ENCODE assay signal across 8 cellular contexts in the genomic region with DNA sequence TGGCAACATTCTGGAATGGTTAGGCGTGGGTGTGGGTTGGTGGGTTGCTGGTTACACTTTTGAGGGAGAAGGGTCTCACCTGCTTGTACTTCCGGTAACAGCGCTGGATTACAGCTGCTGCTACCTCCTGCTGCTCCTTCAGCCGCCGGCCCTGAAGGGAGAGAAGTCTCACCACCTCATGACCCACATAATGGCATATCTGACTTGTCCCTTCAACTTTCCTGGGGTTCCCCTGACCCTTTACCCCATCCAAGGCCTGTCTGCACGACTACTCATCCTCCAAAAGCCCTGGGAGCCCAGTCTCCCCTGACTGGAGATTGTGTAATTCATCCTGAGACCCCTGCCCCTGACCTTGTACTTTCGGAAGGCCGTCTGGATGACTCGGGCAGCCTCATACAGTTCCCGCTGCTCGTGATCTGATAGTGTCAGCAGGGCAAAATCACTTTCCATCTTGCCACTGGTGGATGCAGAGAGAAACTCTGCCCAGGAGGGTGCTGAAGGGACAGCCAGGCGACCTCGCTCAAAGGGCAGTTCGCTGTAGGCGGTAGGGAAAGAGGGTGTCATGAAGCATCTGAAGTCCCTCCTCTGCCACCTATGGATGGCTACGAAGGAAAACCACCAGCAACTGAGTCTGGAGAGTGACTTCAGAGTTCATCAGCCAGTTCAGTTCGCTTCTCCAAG. TPM values are rescaled to one million over a fixed set of nuclear protein-coding genes. Genes with fewer than 3 reads are reported as not detected.
DNase-seq lines count a peak whose midpoint lies in the region; ATAC-seq and TF ChIP-seq lines count a peak whose summit lies in the region.

No MANE protein-coding gene starts in this region.

- H3K79me2 ChIP-seq in HCT116 (ENCODE audit: insufficient read depth, low read length): peaks cover 13% of the 10 kb centered on the region; the same call in 1 of the 2 replicates
- peaks cover 22% of the 10 kb centered on the region; the same call in 1 of the 2 replicates for H3K79me2 ChIP-seq in OCI-LY7 (ENCODE audit: insufficient read depth, low read depth, low read length)

- peaks cover 15% of the 10 kb centered on the region for H3K4me1 Mint-ChIP-seq in MCF 10A (ENCODE audit: insufficient read depth, unreplicated experiment)

- POLR2A ChIA-PET in AG04450 (lab: Yijun Ruan, JAX): interaction anchor here (0.5 to 5.6 kb wide), 6 partner anchors 20 to 174 kb away, joined by 3 to 128 read pairs (median 4); partner anchors contain the start of genes ENO3, KIF1C, PFN1 and RNF167
- POLR2A ChIA-PET in HCT116 (lab: Charles Lee): interaction anchor here (1.5 to 5.0 kb wide), 4 partner anchors 17 to 29 kb away, joined by 7 to 45 read pairs (median 14); partner anchors contain the start of genes CAMTA2, ENO3, PFN1 and RNF167
- POLR2A ChIA-PET in MCF 10A (lab: Yijun Ruan, JAX): interaction anchor here (0.7 to 13.3 kb wide), 12 partner anchors 9 to 266 kb away, joined by 3 to 639 read pairs (median 8); partner anchors contain the start of genes CAMTA2, ENO3, INCA1 and KIF1C
- POLR2A ChIA-PET in OCI-LY7 (lab: Charles Lee): interaction anchor here (6.0 kb wide), 1 partner anchor 17 kb away, joined by 51 read pairs; the partner anchor contains the start of gene ENO3

- peak overlapping the region; percentile 80; the same call in 1 of the 2 replicates for H3K9ac ChIP-seq in HCT116 (ENCODE audit: low read length)

- H3K9me3 ChIP-seq in AG04450 (ENCODE audit: control insufficient read depth, insufficient read depth, low read length) (peaks cover 5% of the 10 kb centered on the region; the same call in 1 of the 2 replicates), HCT116 (ENCODE audit: control insufficient read depth in 1 of 2, insufficient read depth in 1 of 2, low read depth in 1 of 2, low read length in 2 of 2) (no peaks in the 10 kb centered on the region), muscle layer of duodenum (ENCODE audit: control insufficient read depth in 1 of 2, low read length in 2 of 2) (no peaks in the 10 kb centered on the region), OCI-LY7 (ENCODE audit: low read length) (no peaks in the 10 kb centered on the region)

- BruUV-seq in HCT116 (replicated peaks; lab: Mats Ljungman, UMichigan) (TSS peak; percentile 50), MCF 10A (replicated peaks; lab: Mats Ljungman, UMichigan) (TSS peak; percentile 69), OCI-LY7 (replicated peaks; lab: Mats Ljungman, UMichigan) (no TSS peak)

- peak overlapping the region; percentile 78 for H3K4me3 ChIP-seq in AG04450 (ENCODE audit: low read depth, low read length)
- H3K4me3 ChIP-seq in HCT116 (replicated peaks in 1 of 2; ENCODE audit: low read depth in 1 of 2, low read length in 2 of 2): 0 out of 4 replicates have a peak overlapping the region, but pooled peaks of 1 of the 2 experiments have one; percentile 13
- peak overlapping the region; percentile 72 to 90 for H3K4me3 ChIP-seq in muscle layer of duodenum (ENCODE audit: low read depth in 1 of 2, low read length in 2 of 2)
- H3K4me3 ChIP-seq in OCI-LY7 (ENCODE audit: low read depth, low read length, poor library complexity, severe bottlenecking): no peak overlapping the region

- H3K36me3 ChIP-seq in HCT116 (ENCODE audit: control insufficient read depth in 1 of 2, insufficient read depth in 2 of 2, low read length in 2 of 2) (peaks cover 4 to 19% of the 10 kb centered on the region in 2 experiments; a peak in 3 of 4 replicates), muscle layer of duodenum (ENCODE audit: control insufficient read depth in 1 of 2, insufficient read depth in 2 of 2, low read length in 2 of 2) (peaks cover 35 to 41% of the 10 kb centered on the region in 2 donors), OCI-LY7 (ENCODE audit: insufficient read depth, low read length) (peaks cover 31% of the 10 kb centered on the region)

- no peak for TF ChIP-seq CTCF in AG04450 (IDR thresholded peaks at IDR 0.05; ENCODE audit: low read depth, low read length)
- no peak for TF ChIP-seq CTCF in HCT116 (IDR thresholded peaks at IDR 0.05 in 2 of 3, conservative IDR thresholded peaks at IDR 0.05 in 1 of 3; ENCODE audit: borderline replicate concordance in 1 of 3, insufficient read depth in 1 of 3, low read depth in 2 of 3, low read length in 2 of 3)
- no peak for TF ChIP-seq CTCF in MCF 10A (IDR thresholded peaks at IDR 0.05; ENCODE audit: unreplicated experiment)
- TF ChIP-seq CTCF in OCI-LY7 (conservative IDR thresholded peaks at IDR 0.05; ENCODE audit: low read length): no peak

- RAD21 ChIA-PET in HCT116 (lab: Charles Lee; ENCODE audit: low non-redundant PET in 1 of 2, low total read pairs in 2 of 2, uncharacterized antibody in 2 of 2, unreplicated experiment in 2 of 2): no interaction called here

- H4K20me1 ChIP-seq in HCT116 (ENCODE audit: insufficient read depth) (no peaks in the 10 kb centered on the region), OCI-LY7 (ENCODE audit: insufficient read depth, low read length) (no peaks in the 10 kb centered on the region)

- peaks cover 19 to 33% of the 10 kb centered on the region in 2 experiments for H3K4me1 ChIP-seq in HCT116 (ENCODE audit: control insufficient read depth in 1 of 2, insufficient read depth in 2 of 2, low read length in 2 of 2)
- H3K4me1 ChIP-seq in muscle layer of duodenum (ENCODE audit: control insufficient read depth in 1 of 2, insufficient read depth in 2 of 2, low read length in 2 of 2): peaks cover 15 to 47% of the 10 kb centered on the region in 2 donors
- peaks cover 23% of the 10 kb centered on the region for H3K4me1 ChIP-seq in OCI-LY7 (ENCODE audit: insufficient read depth, low read length, poor library complexity, severe bottlenecking)

- H3K9me3 Mint-ChIP-seq in MCF 10A (ENCODE audit: unreplicated experiment): no peaks in the 10 kb centered on the region

- CTCF ChIA-PET in AG04450 (lab: Charles Lee) (interaction anchor here (1.2 to 1.8 kb wide), 2 partner anchors 17 to 61 kb away, joined by 5 to 6 read pairs; partner anchors contain the start of gene CAMTA2), HCT116 (lab: Charles Lee) (interaction anchor here (1.0 kb wide), 1 partner anchor 29 kb away, joined by 3 read pairs; the partner anchor contains the start of genes RNF167 and SLC25A11), MCF 10A (lab: Yijun Ruan, JAX) (interaction anchor here (0.6 to 2.4 kb wide), 9 partner anchors 11 to 97 kb away, joined by 3 to 12 read pairs (median 4); partner anchors contain the start of genes CAMTA2, RNF167 and SLC25A11), OCI-LY7 (lab: Charles Lee; ENCODE audit: unreplicated experiment) (interaction anchor here (0.5 kb wide), 1 partner anchor 78 kb away, joined by 3 read pairs; no protein-coding TSS in a partner anchor)

- H3K36me3 Mint-ChIP-seq in MCF 10A (ENCODE audit: insufficient read depth, unreplicated experiment): peaks cover 44% of the 10 kb centered on the region

- intact Hi-C loops in HCT116 (cut with micrococcal nuclease): no loop called here
- intact Hi-C loops in MCF 10A (cut with micrococcal nuclease): loop anchor here (1.0 kb wide), 2 partner anchors 20 to 60 kb away; no protein-coding TSS in a partner anchor
- intact Hi-C loops in OCI-LY7 (cut with micrococcal nuclease; ENCODE audit: unreplicated experiment): loop anchor here (5.0 kb wide), 1 partner anchor 48 kb away; no protein-coding TSS in a partner anchor

- no peak overlapping the region for H3K4me3 Mint-ChIP-seq in MCF 10A (ENCODE audit: unreplicated experiment)

- no peak overlapping the region for H3K27ac Mint-ChIP-seq in MCF 10A (ENCODE audit: low read depth, unreplicated experiment)

- H3K4me2 ChIP-seq in HCT116 (ENCODE audit: low read length) (peak overlapping the region; percentile 84), OCI-LY7 (ENCODE audit: low read length) (no peak overlapping the region)

- no peak for TF ChIP-seq POLR2A in HCT116 (IDR thresholded peaks at IDR 0.05; ENCODE audit: borderline replicate concordance, extremely low read depth, insufficient read depth, insufficient read length)

- H3K27ac ChIP-seq in AG04450 (ENCODE audit: low read depth, low read length) (peak overlapping the region; percentile 98), HCT116 (ENCODE audit: low read depth, low read length) (peak overlapping the region; percentile 90), muscle layer of duodenum (ENCODE audit: low read length) (peak overlapping the region; percentile 89), OCI-LY7 (ENCODE audit: low read depth, low read length, poor library complexity, severe bottlenecking) (no peak overlapping the region)

- H3K27me3 ChIP-seq in AG04450 (ENCODE audit: control insufficient read depth, insufficient read depth, low read length) (no peaks in the 10 kb centered on the region), HCT116 (ENCODE audit: insufficient read depth, low read length) (no peaks in the 10 kb centered on the region), muscle layer of duodenum (ENCODE audit: low read depth, low read length) (no peaks in the 10 kb centered on the region)

- H3K9me2 ChIP-seq in HCT116 (ENCODE audit: insufficient read depth) (no peaks in the 10 kb centered on the region), OCI-LY7 (ENCODE audit: insufficient read depth, low read length) (no peaks in the 10 kb centered on the region)

- no peak overlapping the region for H2AFZ ChIP-seq in HCT116 (ENCODE audit: low read depth, low read length, poor library complexity, severe bottlenecking)
- H2AFZ ChIP-seq in OCI-LY7 (ENCODE audit: low read length): no peak overlapping the region

- no peak for DNase-seq in AG04450 (ENCODE audit: low read depth, low spot score)
- no peak for DNase-seq in HCT116 (ENCODE audit: low read depth, low spot score)
- DNase-seq in MCF 10A (ENCODE audit: unreplicated experiment): peak; percentile 9
- no peak for DNase-seq in HuH-7 (ENCODE audit: low spot score)
- DNase-seq in OCI-LY7 (ENCODE audit: low spot score): no peak
- DNase-seq in NCI-H128 (lab: John Stamatoyannopoulos, UW; ENCODE audit: unreplicated experiment): no peak

- no peaks in the 10 kb centered on the region for H3K27me3 Mint-ChIP-seq in MCF 10A (ENCODE audit: insufficient read depth, unreplicated experiment)

- TF ChIP-seq RAD21 in HCT116 (IDR thresholded peaks at IDR 0.05; ENCODE audit: low read depth): no peak

- ATAC-seq in HCT116 (no peak), GM21447 (IDR thresholded peaks at IDR 0.05; ENCODE audit: unreplicated experiment) (no peak)

RNA-seq across cellular contexts. Expression of gene SPAG7, which starts 2.1 kb away (rescaled TPM):
- 71.0 and 71.1 TPM in 2 replicates for polyA plus RNA-seq in AG04450 (2011; rRNA removed)
- polyA minus RNA-seq in AG04450 (2011; rRNA and poly(A)+ RNA removed): 27.9 and 32.1 TPM in 2 replicates
- total RNA-seq in HCT116 (2021; ENCODE audit: unreplicated experiment): 49.9 TPM
- 68.7 and 76.9 TPM in 2 replicates for polyA plus RNA-seq in HCT116 (2012)
- total RNA-seq in MCF 10A (2022): 112 and 151 TPM in 2 replicates
- 53.2 and 54.4 TPM in 2 replicates for total RNA-seq in OCI-LY7 (2014; rRNA removed; shearing (Covaris generic))
- 58.9 and 67.7 TPM in 2 replicates for total RNA-seq in OCI-LY7 (2022)

RNA-seq across cellular contexts. Expression of gene CAMTA2, which starts 17.8 kb away (rescaled TPM):
- 18.0 and 20.0 TPM in 2 replicates for polyA plus RNA-seq in AG04450 (2011; rRNA removed)
- polyA minus RNA-seq in AG04450 (2011; rRNA and poly(A)+ RNA removed): 12.0 and 14.8 TPM in 2 replicates
- 37.8 TPM for total RNA-seq in HCT116 (2021; ENCODE audit: unreplicated experiment)
- 53.9 and 58.0 TPM in 2 replicates for polyA plus RNA-seq in HCT116 (2012)
- total RNA-seq in MCF 10A (2022): 126 and 154 TPM in 2 replicates
- 8.7 and 9.7 TPM in 2 replicates for total RNA-seq in OCI-LY7 (2014; rRNA removed; shearing (Covaris generic))
- 44.3 and 53.4 TPM in 2 replicates for total RNA-seq in OCI-LY7 (2022)

RNA-seq across cellular contexts. Expression of gene ENO3, which starts 18.8 kb away (rescaled TPM):
- polyA plus RNA-seq in AG04450 (2011; rRNA removed): 2.3 and 3.2 TPM in 2 replicates
- polyA minus RNA-seq in AG04450 (2011; rRNA and poly(A)+ RNA removed): 2.1 and 2.6 TPM in 2 replicates
- total RNA-seq in HCT116 (2021; ENCODE audit: unreplicated experiment): 24.6 TPM
- polyA plus RNA-seq in HCT116 (2012): 23.5 and 26.1 TPM in 2 replicates
- 19.0 and 20.2 TPM in 2 replicates for total RNA-seq in MCF 10A (2022)
- total RNA-seq in OCI-LY7 (2014; rRNA removed; shearing (Covaris generic)): 14.6 and 24.6 TPM in 2 replicates
- 79.4 and 80.4 TPM in 2 replicates for total RNA-seq in OCI-LY7 (2022)

RNA-seq across cellular contexts. Expression of gene PFN1, which starts 21.4 kb away (rescaled TPM):
- 1,141 and 1,329 TPM in 2 replicates for polyA plus RNA-seq in AG04450 (2011; rRNA removed)
- polyA minus RNA-seq in AG04450 (2011; rRNA and poly(A)+ RNA removed): 784 and 887 TPM in 2 replicates
- total RNA-seq in HCT116 (2021; ENCODE audit: unreplicated experiment) (1,213 TPM), MCF 10A (2022) (1,010 and 1,106 TPM in 2 replicates), OCI-LY7 (2022) (950 and 1,053 TPM in 2 replicates)
- polyA plus RNA-seq in HCT116 (2012): 1,800 and 2,181 TPM in 2 replicates
- total RNA-seq in OCI-LY7 (2014; rRNA removed; shearing (Covaris generic)): 1,053 and 1,272 TPM in 2 replicates

RNA-seq across cellular contexts. Expression of gene INCA1, which starts 27.6 kb away (rescaled TPM):
- 0.29 and 0.56 TPM in 2 replicates for polyA plus RNA-seq in AG04450 (2011; rRNA removed)
- polyA minus RNA-seq in AG04450 (2011; rRNA and poly(A)+ RNA removed): 0.39 and 0.87 TPM in 2 replicates
- total RNA-seq in HCT116 (2021; ENCODE audit: unreplicated experiment) (0.74 TPM), MCF 10A (2022) (0.44 and 0.49 TPM in 2 replicates), OCI-LY7 (2022) (0.82 and 1.2 TPM in 2 replicates)
- polyA plus RNA-seq in HCT116 (2012): 0.94 and 1.2 TPM in 2 replicates
- not detected in 2 replicates for total RNA-seq in OCI-LY7 (2014; rRNA removed; shearing (Covaris generic))
